Comparison of ENCODE assay signal across 1 cellular context in the genomic region with DNA sequence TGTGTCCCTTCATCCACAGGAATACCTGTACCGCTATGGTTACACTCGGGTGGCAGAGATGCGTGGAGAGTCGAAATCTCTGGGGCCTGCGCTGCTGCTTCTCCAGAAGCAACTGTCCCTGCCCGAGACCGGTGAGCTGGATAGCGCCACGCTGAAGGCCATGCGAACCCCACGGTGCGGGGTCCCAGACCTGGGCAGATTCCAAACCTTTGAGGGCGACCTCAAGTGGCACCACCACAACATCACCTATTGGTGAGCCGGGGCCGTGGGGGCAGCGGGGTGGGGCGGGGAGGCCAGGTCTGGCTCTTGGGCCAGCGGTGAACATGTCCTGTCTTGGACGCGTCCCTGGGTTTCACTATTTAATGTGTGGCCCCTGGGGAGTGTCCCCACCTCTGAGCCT.
TF ChIP-seq lines count a peak whose summit lies in the region.

No MANE protein-coding gene starts in this region.

TF ChIP-seq in WTC11, 78 proteins besides CTCF, POLR2A, EP300 and RAD21 (continued from another document):
- TF ChIP-seq, protein P1, sequence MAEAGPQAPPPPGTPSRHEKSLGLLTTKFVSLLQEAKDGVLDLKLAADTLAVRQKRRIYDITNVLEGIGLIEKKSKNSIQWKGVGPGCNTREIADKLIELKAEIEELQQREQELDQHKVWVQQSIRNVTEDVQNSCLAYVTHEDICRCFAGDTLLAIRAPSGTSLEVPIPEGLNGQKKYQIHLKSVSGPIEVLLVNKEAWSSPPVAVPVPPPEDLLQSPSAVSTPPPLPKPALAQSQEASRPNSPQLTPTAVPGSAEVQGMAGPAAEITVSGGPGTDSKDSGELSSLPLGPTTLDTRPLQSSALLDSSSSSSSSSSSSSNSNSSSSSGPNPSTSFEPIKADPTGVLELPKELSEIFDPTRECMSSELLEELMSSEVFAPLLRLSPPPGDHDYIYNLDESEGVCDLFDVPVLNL (CRISPR knock-in tag; IDR thresholded peaks at IDR 0.05; ENCODE audit: borderline replicate concordance, low read depth): no peak
- TF ChIP-seq, protein P2, sequence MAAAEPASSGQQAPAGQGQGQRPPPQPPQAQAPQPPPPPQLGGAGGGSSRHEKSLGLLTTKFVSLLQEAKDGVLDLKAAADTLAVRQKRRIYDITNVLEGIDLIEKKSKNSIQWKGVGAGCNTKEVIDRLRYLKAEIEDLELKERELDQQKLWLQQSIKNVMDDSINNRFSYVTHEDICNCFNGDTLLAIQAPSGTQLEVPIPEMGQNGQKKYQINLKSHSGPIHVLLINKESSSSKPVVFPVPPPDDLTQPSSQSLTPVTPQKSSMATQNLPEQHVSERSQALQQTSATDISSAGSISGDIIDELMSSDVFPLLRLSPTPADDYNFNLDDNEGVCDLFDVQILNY (CRISPR knock-in tag; IDR thresholded peaks at IDR 0.05): no peak
- no peak for TF ChIP-seq ZNF317 (CRISPR knock-in tag; IDR thresholded peaks at IDR 0.05; ENCODE audit: borderline replicate concordance, low read depth)
- no peak for TF ChIP-seq ZBTB21 (CRISPR knock-in tag; IDR thresholded peaks at IDR 0.05; ENCODE audit: borderline replicate concordance)
- TF ChIP-seq NR2C2 (CRISPR knock-in tag; IDR thresholded peaks at IDR 0.05): no peak
- no peak for TF ChIP-seq ZNF121 (CRISPR knock-in tag; IDR thresholded peaks at IDR 0.05)
- no peak for TF ChIP-seq RORB (CRISPR knock-in tag; IDR thresholded peaks at IDR 0.05)
- no peak for TF ChIP-seq ATF1 (CRISPR knock-in tag; IDR thresholded peaks at IDR 0.05)
TF ChIP-seq in WTC11: peak in this region for 0.
